ENCODE assay signal across 22 cellular contexts in the genomic region with DNA sequence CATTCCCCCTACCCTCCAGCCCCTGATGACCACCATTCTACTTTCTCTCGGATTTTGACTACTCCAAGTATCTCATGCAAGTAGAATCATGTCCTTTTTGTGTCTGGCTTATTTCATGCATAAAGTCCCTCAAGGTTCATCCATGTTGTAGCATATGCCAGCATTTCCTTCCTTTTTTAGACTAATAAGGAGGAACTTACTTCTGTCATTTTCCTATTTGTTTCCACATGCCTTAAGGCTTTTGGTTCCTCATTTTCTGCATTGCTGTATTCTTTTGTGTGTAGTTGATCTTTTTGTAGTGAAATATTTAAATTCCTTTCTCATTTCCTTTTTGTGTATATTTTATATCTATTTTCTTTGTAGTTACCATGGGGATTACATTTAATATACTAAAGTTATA.
"Had no signal": no experiment of that assay in that cellular context is flagged by ENCODE, and none has a peak within 500 bp of the region (broad histone marks: within the 10 kb centered on the region; RNA-seq: fewer than 3 reads in every experiment).

No MANE protein-coding gene starts in this region.

- H3K27ac Mint-ChIP-seq: activated CD4-positive, alpha-beta memory T cell treated with anti-CD3 and anti-CD28 coated beads, Interleukin-2, amount 10 ng/mL, durations not matched to agents 7 days and 5 days; activated naive CD4-positive, alpha-beta T cell treated with anti-CD3 and anti-CD28 coated beads, Interleukin-2, amount 10 ng/mL, durations not matched to agents 7 days and 5 days; activated T-cell treated with anti-CD3 and anti-CD28 coated beads, Interleukin-2, amount 50 U/mL, for 72 hours; naive B cell; stimulated activated memory B cell treated with anti-CD40 and anti-IgM and Interleukin-4, amounts not matched to agents 10 μg/mL and 1 μg/mL and 100 μg/mL, for 72 hours had no signal

- H3K27me3 Mint-ChIP-seq: activated CD4-positive, alpha-beta memory T cell treated with anti-CD3 and anti-CD28 coated beads, Interleukin-2, amount 10 ng/mL, durations not matched to agents 7 days and 5 days; activated naive CD4-positive, alpha-beta T cell treated with anti-CD3 and anti-CD28 coated beads, Interleukin-2, amount 10 ng/mL, durations not matched to agents 7 days and 5 days; naive B cell; stimulated activated memory B cell treated with anti-CD40 and anti-IgM and Interleukin-4, amounts not matched to agents 10 μg/mL and 1 μg/mL and 100 μg/mL, for 72 hours had no signal

- H3K4me1 Mint-ChIP-seq: activated CD4-positive, alpha-beta memory T cell treated with anti-CD3 and anti-CD28 coated beads, Interleukin-2, amount 10 ng/mL, durations not matched to agents 7 days and 5 days; activated naive CD4-positive, alpha-beta T cell treated with anti-CD3 and anti-CD28 coated beads, Interleukin-2, amount 10 ng/mL, durations not matched to agents 7 days and 5 days; naive B cell; stimulated activated memory B cell treated with anti-CD40 and anti-IgM and Interleukin-4, amounts not matched to agents 10 μg/mL and 1 μg/mL and 100 μg/mL, for 72 hours had no signal

- DNase-seq: activated CD4-positive, alpha-beta memory T cell treated with anti-CD3 and anti-CD28 coated beads, Interleukin-2, amount 10 ng/mL, durations not matched to agents 7 days and 5 days; activated CD4-positive, alpha-beta T cell treated with anti-CD3 and anti-CD28 coated beads for 48 hours; activated CD4-positive, CD25-positive, alpha-beta regulatory T cell; activated effector memory CD4-positive, alpha-beta T cell treated with anti-CD3 and anti-CD28 coated beads, Interleukin-2, amount 50 U/mL, for 16 hours; activated naive CD4-positive, alpha-beta T cell treated with anti-CD3 and anti-CD28 coated beads, Interleukin-2, amount 10 ng/mL, durations not matched to agents 7 days and 5 days; activated T-cell treated with anti-CD3 and anti-CD28 coated beads, Interleukin-2, amount 50 U/mL, for 72 hours; amygdala; colonic mucosa; hippocampal formation; kidney glomerular epithelial cell; left lung; naive B cell; retina; stimulated activated CD4-positive, alpha-beta T cell treated with anti-CD3 and anti-CD28 coated beads, Interleukin-15, amount 100 ng/mL, for 24 hours; transverse colon; uterus had no signal

- H3K27me3 ChIP-seq: colonic mucosa, esophagus muscularis mucosa, left lung, sigmoid colon, transverse colon, uterus had no signal

- H3K9me3 ChIP-seq: colonic mucosa, transverse colon had no signal

- H3K27ac ChIP-seq: colonic mucosa, esophagus muscularis mucosa, left lung, sigmoid colon, transverse colon, uterus had no signal

- H3K36me3 Mint-ChIP-seq: activated naive CD4-positive, alpha-beta T cell treated with anti-CD3 and anti-CD28 coated beads, Interleukin-2, amount 10 ng/mL, durations not matched to agents 7 days and 5 days; naive B cell; stimulated activated memory B cell treated with anti-CD40 and anti-IgM and Interleukin-4, amounts not matched to agents 10 μg/mL and 1 μg/mL and 100 μg/mL, for 72 hours had no signal

- H3K4me1 ChIP-seq: colonic mucosa, left lung, sigmoid colon, transverse colon, uterus had no signal

- H3K36me3 ChIP-seq: colonic mucosa, esophagus muscularis mucosa, left lung, sigmoid colon, transverse colon, uterus had no signal

- ATAC-seq: activated T-cell treated with anti-CD3 and anti-CD28 coated beads, Interleukin-2, amount 50 U/mL, for 72 hours; left lung; stimulated activated memory B cell treated with anti-CD40 and anti-IgM and Interleukin-4, amounts not matched to agents 10 μg/mL and 1 μg/mL and 100 μg/mL, for 72 hours had no signal

- H3K4me3 Mint-ChIP-seq: activated CD4-positive, alpha-beta memory T cell treated with anti-CD3 and anti-CD28 coated beads, Interleukin-2, amount 10 ng/mL, durations not matched to agents 7 days and 5 days; activated naive CD4-positive, alpha-beta T cell treated with anti-CD3 and anti-CD28 coated beads, Interleukin-2, amount 10 ng/mL, durations not matched to agents 7 days and 5 days; activated T-cell treated with anti-CD3 and anti-CD28 coated beads, Interleukin-2, amount 50 U/mL, for 72 hours; naive B cell; neural crest cell; stimulated activated memory B cell treated with anti-CD40 and anti-IgM and Interleukin-4, amounts not matched to agents 10 μg/mL and 1 μg/mL and 100 μg/mL, for 72 hours had no signal

- H3K4me2 ChIP-seq: smooth muscle cell had no signal

- H3K4me3 ChIP-seq: colonic mucosa, esophagus muscularis mucosa, left lung, lung, sigmoid colon, smooth muscle cell, transverse colon, uterus had no signal
